Comparison of ENCODE assay signal across 25 cellular contexts in the genomic region with DNA sequence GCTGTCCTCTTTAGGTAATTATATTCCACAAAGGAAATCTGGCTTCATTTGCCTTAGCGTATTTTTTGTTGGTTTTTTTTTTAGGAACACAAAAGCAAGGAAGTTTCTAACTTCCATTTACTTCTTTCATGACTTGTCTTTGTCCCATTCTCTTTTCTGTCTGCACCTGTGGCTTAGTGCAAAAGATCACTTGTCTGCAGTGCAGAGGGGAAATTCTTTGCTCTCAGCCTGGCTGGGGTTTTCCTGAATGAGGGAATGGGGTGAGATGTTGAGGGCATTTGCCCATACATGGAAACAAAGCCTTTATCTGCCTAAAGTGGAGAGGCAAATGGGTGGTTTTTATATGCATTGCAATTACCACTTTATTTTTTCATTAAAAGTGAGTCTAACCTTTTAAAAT.
DNase-seq lines count a peak whose midpoint lies in the region; ATAC-seq and TF ChIP-seq lines count a peak whose summit lies in the region.
"Had no signal": no experiment of that assay in that cellular context is flagged by ENCODE, and none has a peak within 500 bp of the region (broad histone marks: within the 10 kb centered on the region; RNA-seq: fewer than 3 reads in every experiment).

No MANE protein-coding gene starts in this region.

- no peaks in the 10 kb centered on the region for H3K36me3 ChIP-seq in iPS-18a (ENCODE audit: control insufficient read depth, low read depth, low read length)
- H3K36me3 ChIP-seq: ascending aorta, HAP-1 had no signal

- peak overlapping the region; percentile 55; the same call in 1 of the 2 replicates for H3K27ac Mint-ChIP-seq in WTC11
- H3K27ac Mint-ChIP-seq in progenitor cell of endocrine pancreas = peak overlapping the region; percentile 34
- H3K27ac Mint-ChIP-seq: activated naive CD4-positive, alpha-beta T cell treated with anti-CD3 and anti-CD28 coated beads, Interleukin-2, amount 50 U/mL, for 72 hours; CD4-positive, alpha-beta memory T cell had no signal

- H3K9me3 ChIP-seq in iPS-18a (ENCODE audit: control insufficient read depth, low read depth, low read length) = no peaks in the 10 kb centered on the region
- H3K9me3 ChIP-seq: ascending aorta, HAP-1 had no signal

- H3K27me3 Mint-ChIP-seq in WTC11 (ENCODE audit: low read depth) (no peaks in the 10 kb centered on the region), progenitor cell of endocrine pancreas (no peaks in the 10 kb centered on the region)
- H3K27me3 Mint-ChIP-seq: CD4-positive, alpha-beta memory T cell had no signal

- H3K4me1 Mint-ChIP-seq in WTC11 = peaks cover 37% of the 10 kb centered on the region
- peaks cover 27% of the 10 kb centered on the region for H3K4me1 Mint-ChIP-seq in progenitor cell of endocrine pancreas (ENCODE audit: low read depth)
- H3K4me1 Mint-ChIP-seq: CD4-positive, alpha-beta memory T cell had no signal

- H3K9me3 Mint-ChIP-seq in WTC11 (peaks cover 18% of the 10 kb centered on the region), progenitor cell of endocrine pancreas (ENCODE audit: low read depth) (peaks cover 3% of the 10 kb centered on the region)

- CTCF ChIA-PET in WTC11 (lab: Charles Lee) = no interaction called here

- no peak overlapping the region for H3K4me3 ChIP-seq in iPS-18a (ENCODE audit: low read length)
- H3K4me3 ChIP-seq: ascending aorta, HAP-1 had no signal

- H3K4me1 ChIP-seq in iPS-18a (ENCODE audit: control insufficient read depth, low read depth, low read length) = peaks cover 34% of the 10 kb centered on the region
- H3K4me1 ChIP-seq: ascending aorta, HAP-1 had no signal

- peak overlapping the region; percentile 42 for H3K9ac ChIP-seq in iPS-18a (ENCODE audit: low read length)

- H3K27ac ChIP-seq in iPS-18a (ENCODE audit: low read length) = peak overlapping the region; percentile 84
- H3K27ac ChIP-seq: ascending aorta, HL-60 had no signal

- H3K27me3 ChIP-seq in iPS-18a (ENCODE audit: control insufficient read depth, insufficient read depth, low read length) = no peaks in the 10 kb centered on the region
- H3K27me3 ChIP-seq: ascending aorta had no signal

- ATAC-seq in WTC11 (peak; percentile 86), HG02938 (IDR thresholded peaks at IDR 0.05; ENCODE audit: unreplicated experiment) (no peak)
- ATAC-seq: activated naive CD4-positive, alpha-beta T cell treated with anti-CD3 and anti-CD28 coated beads, Interleukin-2, amount 50 U/mL, for 72 hours had no signal

- H3K4me3 Mint-ChIP-seq in WTC11 (no peak overlapping the region), progenitor cell of endocrine pancreas (ENCODE audit: low read depth) (no peak overlapping the region)
- H3K4me3 Mint-ChIP-seq: CD4-positive, alpha-beta memory T cell had no signal

- POLR2A ChIA-PET in WTC11 (lab: Charles Lee) = no interaction called here

- H3K36me3 Mint-ChIP-seq in WTC11 (peaks cover 4% of the 10 kb centered on the region; the same call in 1 of the 2 replicates), progenitor cell of endocrine pancreas (ENCODE audit: insufficient read depth) (no peaks in the 10 kb centered on the region)
- H3K36me3 Mint-ChIP-seq: activated naive CD4-positive, alpha-beta T cell treated with anti-CD3 and anti-CD28 coated beads, Interleukin-2, amount 50 U/mL, for 72 hours; CD4-positive, alpha-beta memory T cell had no signal

- DNase-seq in DMS53 (lab: John Stamatoyannopoulos, UW) (peak; percentile 16), DMS53 treated with DMSO at 0.1 percent for 48 hours (lab: John Stamatoyannopoulos, UW; ENCODE audit: unreplicated experiment) (no peak), WTC11 (ENCODE audit: low spot score) (peak; percentile 21), progenitor cell of endocrine pancreas (ENCODE audit: low spot score, unreplicated experiment) (no peak), NCI-H1417 (lab: John Stamatoyannopoulos, UW) (no peak), NCI-H2196 (lab: John Stamatoyannopoulos, UW; ENCODE audit: unreplicated experiment) (no peak)
- DNase-seq: activated CD4-positive, alpha-beta T cell treated with anti-CD3 and anti-CD28 coated beads, Interleukin-2, amount 50 U/mL, for 1 hour; CD4-positive, alpha-beta memory T cell; DMS153; effector CD4-positive, alpha-beta T cell; foreskin melanocyte; GDM1; hippocampal formation; IMR-90; kidney; NCI-H1105; NCI-H2081 treated with DMSO at 0.1 percent for 48 hours; NCI-H446 treated with DMSO at 0.1 percent for 48 hours; SHP77 had no signal

- TF ChIP-seq CTCF in WTC11 (IDR thresholded peaks at IDR 0.05) (no peak), progenitor cell of endocrine pancreas (IDR thresholded peaks at IDR 0.05; ENCODE audit: unreplicated experiment) (no peak)

TF ChIP-seq in WTC11, 78 proteins besides CTCF, POLR2A, EP300 and RAD21:
- TF ChIP-seq CREM (CRISPR knock-in tag; IDR thresholded peaks at IDR 0.05) (no peak), TEAD4 (CRISPR knock-in tag; IDR thresholded peaks at IDR 0.05) (no peak), GRHL2 (CRISPR knock-in tag; IDR thresholded peaks at IDR 0.05; ENCODE audit: insufficient replicate concordance, severe bottlenecking) (no peak), ZNF423 (CRISPR knock-in tag; IDR thresholded peaks at IDR 0.05) (no peak), SP1 (CRISPR knock-in tag; conservative IDR thresholded peaks at IDR 0.05) (no peak), CDX4 (CRISPR knock-in tag; IDR thresholded peaks at IDR 0.05; ENCODE audit: borderline replicate concordance) (no peak), ZNF232 (CRISPR knock-in tag; IDR thresholded peaks at IDR 0.05) (no peak)
- TF ChIP-seq, protein P1, sequence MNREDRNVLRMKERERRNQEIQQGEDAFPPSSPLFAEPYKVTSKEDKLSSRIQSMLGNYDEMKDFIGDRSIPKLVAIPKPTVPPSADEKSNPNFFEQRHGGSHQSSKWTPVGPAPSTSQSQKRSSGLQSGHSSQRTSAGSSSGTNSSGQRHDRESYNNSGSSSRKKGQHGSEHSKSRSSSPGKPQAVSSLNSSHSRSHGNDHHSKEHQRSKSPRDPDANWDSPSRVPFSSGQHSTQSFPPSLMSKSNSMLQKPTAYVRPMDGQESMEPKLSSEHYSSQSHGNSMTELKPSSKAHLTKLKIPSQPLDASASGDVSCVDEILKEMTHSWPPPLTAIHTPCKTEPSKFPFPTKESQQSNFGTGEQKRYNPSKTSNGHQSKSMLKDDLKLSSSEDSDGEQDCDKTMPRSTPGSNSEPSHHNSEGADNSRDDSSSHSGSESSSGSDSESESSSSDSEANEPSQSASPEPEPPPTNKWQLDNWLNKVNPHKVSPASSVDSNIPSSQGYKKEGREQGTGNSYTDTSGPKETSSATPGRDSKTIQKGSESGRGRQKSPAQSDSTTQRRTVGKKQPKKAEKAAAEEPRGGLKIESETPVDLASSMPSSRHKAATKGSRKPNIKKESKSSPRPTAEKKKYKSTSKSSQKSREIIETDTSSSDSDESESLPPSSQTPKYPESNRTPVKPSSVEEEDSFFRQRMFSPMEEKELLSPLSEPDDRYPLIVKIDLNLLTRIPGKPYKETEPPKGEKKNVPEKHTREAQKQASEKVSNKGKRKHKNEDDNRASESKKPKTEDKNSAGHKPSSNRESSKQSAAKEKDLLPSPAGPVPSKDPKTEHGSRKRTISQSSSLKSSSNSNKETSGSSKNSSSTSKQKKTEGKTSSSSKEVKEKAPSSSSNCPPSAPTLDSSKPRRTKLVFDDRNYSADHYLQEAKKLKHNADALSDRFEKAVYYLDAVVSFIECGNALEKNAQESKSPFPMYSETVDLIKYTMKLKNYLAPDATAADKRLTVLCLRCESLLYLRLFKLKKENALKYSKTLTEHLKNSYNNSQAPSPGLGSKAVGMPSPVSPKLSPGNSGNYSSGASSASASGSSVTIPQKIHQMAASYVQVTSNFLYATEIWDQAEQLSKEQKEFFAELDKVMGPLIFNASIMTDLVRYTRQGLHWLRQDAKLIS (CRISPR knock-in tag; IDR thresholded peaks at IDR 0.05; ENCODE audit: borderline replicate concordance) = no peak
- TF ChIP-seq, protein P2, sequence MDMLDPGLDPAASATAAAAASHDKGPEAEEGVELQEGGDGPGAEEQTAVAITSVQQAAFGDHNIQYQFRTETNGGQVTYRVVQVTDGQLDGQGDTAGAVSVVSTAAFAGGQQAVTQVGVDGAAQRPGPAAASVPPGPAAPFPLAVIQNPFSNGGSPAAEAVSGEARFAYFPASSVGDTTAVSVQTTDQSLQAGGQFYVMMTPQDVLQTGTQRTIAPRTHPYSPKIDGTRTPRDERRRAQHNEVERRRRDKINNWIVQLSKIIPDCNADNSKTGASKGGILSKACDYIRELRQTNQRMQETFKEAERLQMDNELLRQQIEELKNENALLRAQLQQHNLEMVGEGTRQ (CRISPR knock-in tag; IDR thresholded peaks at IDR 0.05) = no peak

Comparison
In these comparisons a context has a peak if more than half of its experiments do, and no peak if none do; other contexts are left out.
1. DNase-seq: peak in DMS53 (single experiment) and WTC11 (single experiment); none in DMS53 treated with DMSO at 0.1 percent for 48 hours (single experiment), progenitor cell of endocrine pancreas (single experiment), NCI-H1417 (0 of 3) and NCI-H2196 (single experiment).